10 cellular contexts compared by ENCODE assay signal in the genomic region with DNA sequence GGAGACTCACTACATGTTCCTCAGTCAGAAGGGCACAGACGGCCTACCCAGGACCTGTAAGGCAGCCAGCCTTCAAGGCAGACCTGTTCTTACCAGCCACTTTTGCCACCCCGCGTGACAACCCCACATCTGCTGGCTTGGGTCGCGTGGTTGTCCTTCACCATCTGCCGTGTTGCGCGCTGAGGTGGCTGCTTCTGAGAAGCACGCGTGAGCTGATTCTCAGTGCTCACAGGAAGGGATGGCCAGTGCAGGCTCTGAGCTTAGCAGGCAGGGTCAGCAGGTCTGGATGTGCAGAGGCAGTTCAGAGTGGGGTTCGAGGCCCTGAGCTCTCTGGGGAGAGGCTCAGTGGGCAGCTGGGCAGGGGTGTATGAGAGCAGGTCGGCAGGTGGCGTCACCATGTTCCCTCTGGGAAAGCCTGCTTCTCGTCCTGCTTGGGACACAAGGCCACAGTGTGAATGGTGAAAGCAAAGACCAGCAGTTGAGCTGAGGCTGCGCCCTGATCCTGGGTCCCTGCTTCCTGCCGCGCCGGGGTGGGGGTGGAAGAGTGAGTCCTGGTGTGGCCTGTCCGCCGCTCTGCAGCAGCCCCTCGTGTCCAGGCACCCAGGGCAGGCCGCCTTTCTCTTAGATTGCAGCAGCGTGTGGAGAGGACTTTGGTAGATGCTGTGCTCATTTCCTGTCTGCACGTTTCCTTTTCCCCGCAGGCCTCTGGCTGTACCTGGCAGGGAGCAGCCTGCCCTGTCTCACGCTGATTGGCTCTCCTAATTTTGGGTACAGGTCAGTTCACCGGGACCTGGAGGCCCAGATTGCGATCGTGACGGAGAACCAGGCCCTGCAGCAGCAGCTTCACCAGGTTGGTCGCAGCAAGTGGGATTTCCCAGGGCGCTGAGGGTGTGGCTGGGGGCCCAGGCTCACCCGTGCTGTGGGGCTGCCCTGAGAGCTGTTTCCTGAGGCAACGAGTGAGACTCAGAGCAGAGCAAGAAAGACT. TPM values are rescaled to one million over a fixed set of nuclear protein-coding genes. Genes with fewer than 3 reads are reported as not detected.
DNase-seq lines count a peak whose midpoint lies in the region; ATAC-seq, FAIRE-seq and TF ChIP-seq lines count a peak whose summit lies in the region.
"Had no signal": no experiment of that assay in that cellular context is flagged by ENCODE, and none has a peak within 500 bp of the region (broad histone marks: within the 10 kb centered on the region; RNA-seq: fewer than 3 reads in every experiment).

No MANE protein-coding gene starts in this region.

- peak; percentile 54 for DNase-seq in NK-92 treated with Interleukin-12 subunit alpha and Interleukin-12 subunit beta, amount 100 ng/mL, for 24 hours (lab: John Stamatoyannopoulos, UW)
- no peak for DNase-seq in NK-92 (lab: John Stamatoyannopoulos, UW; ENCODE audit: unreplicated experiment)
- peak; percentile 36 for DNase-seq in central memory CD4-positive, alpha-beta T cell
- no peak for DNase-seq in thyroid gland
- no peak for DNase-seq in NCI-H1694 treated with DMSO at 0.1 percent for 48 hours (lab: John Stamatoyannopoulos, UW)
- no peak for DNase-seq in HTR-8/SVneo (ENCODE audit: insufficient read length, low spot score)
- DNase-seq: activated B cell treated with CpG ODN at 0.5 μM for 24 hours had no signal

- no peak for TF ChIP-seq CTCF in neutrophil (IDR thresholded peaks at IDR 0.05)
- TF ChIP-seq CTCF in thyroid gland (IDR thresholded peaks at IDR 0.05): no peak

- H3K4me3 ChIP-seq in neutrophil (ENCODE audit: low read depth in 1 of 2, low read length in 1 of 2) (peak overlapping the region; percentile 59 to 70), thyroid gland (replicated peaks in 1 of 3) (no peak overlapping the region)

- peaks cover 18% of the 10 kb centered on the region for H3K36me3 ChIP-seq in neutrophil
- peaks cover 5 to 9% of the 10 kb centered on the region in 2 donors for H3K36me3 ChIP-seq in thyroid gland

- H3K27me3 ChIP-seq in neutrophil (no peaks in the 10 kb centered on the region), thyroid gland (no peaks in the 10 kb centered on the region)

- no peak for TF ChIP-seq POLR2A in thyroid gland (IDR thresholded peaks at IDR 0.05)

- WGBS in thyroid gland, 2 donors: 74 to 86% methylated on average over 15 to 29 of the region's 34 CpGs

- intact Hi-C loops in thyroid gland (cut with DNase I): no loop called here

- H3K4me1 ChIP-seq in neutrophil (ENCODE audit: control insufficient read depth in 1 of 2, insufficient read depth in 1 of 2, low read depth in 1 of 2, low read length in 1 of 2) (peaks cover 82 to 90% of the 10 kb centered on the region in 2 experiments), thyroid gland (peaks cover 0 to 47% of the 10 kb centered on the region in 2 donors)

- no peak for ATAC-seq in HG03097 (IDR thresholded peaks at IDR 0.05; ENCODE audit: low FRiP score, unreplicated experiment)

- no peak for FAIRE-seq in HTR-8/SVneo (lab: Jason Lieb, UNC)
- FAIRE-seq: A204.1 had no signal

- H3K9me3 ChIP-seq in neutrophil (no peaks in the 10 kb centered on the region), thyroid gland (no peaks in the 10 kb centered on the region)

- H3K27ac ChIP-seq in neutrophil: peak overlapping the region; percentile 94
- peak overlapping the region in 2 of 3 donors; percentile 41 to 83 for H3K27ac ChIP-seq in thyroid gland

RNA-seq across cellular contexts. Expression of gene PGS1, which starts 36.0 kb away (rescaled TPM):
- 10 to 100 TPM; 41.2 to 87.2 (median 69.1) TPM for total RNA-seq in thyroid gland

RNA-seq across cellular contexts. Expression of gene SOCS3, which starts 54.6 kb away (rescaled TPM):
- total RNA-seq in thyroid gland: 100 to 1,000 TPM in 1 of 4 donors, 10 to 100 TPM in 2, 1 to 10 TPM in 1; 9.2 to 110 (median 33.3) TPM

Comparison
In these comparisons a context has a peak if more than half of its experiments do, and no peak if none do; other contexts are left out.
1. DNase-seq: peak in NK-92 treated with Interleukin-12 subunit alpha and Interleukin-12 subunit beta, amount 100 ng/mL, for 24 hours (single experiment) and central memory CD4-positive, alpha-beta T cell (single experiment); none in NK-92 (single experiment), thyroid gland (0 of 2), NCI-H1694 treated with DMSO at 0.1 percent for 48 hours (single experiment) and HTR-8/SVneo (single experiment).
2. H3K4me3 ChIP-seq: peak in neutrophil (2 of 2); none in thyroid gland (0 of 3).